Comparison of ENCODE assay signal across 8 cellular contexts in the genomic region with DNA sequence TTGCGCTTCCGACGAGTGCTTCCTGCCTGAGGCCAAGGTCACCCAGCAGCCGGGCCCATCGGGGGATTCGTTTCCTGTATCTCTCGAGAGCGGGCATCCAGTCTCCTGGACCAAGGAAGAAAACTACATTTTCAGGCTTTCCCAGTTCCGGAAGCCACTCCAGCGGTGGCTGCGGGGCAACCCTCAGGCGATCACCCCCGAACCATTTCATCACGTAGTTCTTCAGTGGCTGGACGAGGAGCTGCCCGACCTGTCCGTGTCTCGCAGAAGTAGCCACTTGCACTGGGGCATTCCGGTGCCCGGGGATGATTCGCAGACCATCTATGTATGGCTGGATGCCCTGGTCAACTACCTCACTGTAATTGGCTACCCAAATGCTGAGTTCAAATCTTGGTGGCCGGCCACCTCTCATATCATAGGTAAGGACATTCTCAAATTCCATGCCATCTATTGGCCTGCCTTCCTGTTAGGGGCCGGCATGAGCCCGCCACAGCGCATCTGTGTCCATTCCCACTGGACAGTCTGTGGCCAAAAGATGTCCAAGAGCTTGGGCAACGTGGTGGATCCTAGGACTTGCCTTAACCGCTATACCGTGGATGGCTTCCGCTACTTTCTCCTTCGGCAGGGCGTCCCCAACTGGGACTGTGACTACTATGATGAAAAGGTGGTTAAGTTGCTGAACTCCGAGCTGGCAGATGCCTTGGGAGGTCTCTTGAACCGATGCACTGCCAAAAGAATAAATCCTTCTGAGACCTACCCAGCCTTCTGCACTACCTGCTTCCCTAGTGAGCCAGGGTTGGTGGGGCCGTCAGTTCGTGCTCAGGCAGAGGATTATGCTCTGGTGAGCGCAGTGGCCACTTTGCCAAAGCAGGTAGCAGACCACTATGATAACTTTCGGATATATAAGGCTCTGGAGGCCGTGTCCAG. TPM values are rescaled to one million over a fixed set of nuclear protein-coding genes. Genes with fewer than 3 reads are reported as not detected.
DNase-seq lines count a peak whose midpoint lies in the region; ATAC-seq and TF ChIP-seq lines count a peak whose summit lies in the region.

No MANE protein-coding gene starts in this region.

- POLR2A ChIA-PET in activated naive CD8-positive, alpha-beta T cell treated with anti-CD3 and anti-CD28 coated beads, Interleukin-2, amount 10 ng/mL, durations not matched to agents 7 days and 5 days (lab: Charles Lee) = interaction anchor here (0.9 to 2.6 kb wide), 6 partner anchors 190 to 276 kb away, joined by 3 to 18 read pairs (median 4); partner anchors contain the start of genes HSPD1, HSPE1, MOB4 and SF3B1

- H3K4me1 ChIP-seq in iPS-15b (ENCODE audit: control insufficient read depth, insufficient read depth, low read length) = peaks cover 15% of the 10 kb centered on the region
- H3K4me1 ChIP-seq in skeletal muscle tissue (ENCODE audit: control insufficient read depth in 3 of 3, insufficient read depth in 3 of 3, low read length in 3 of 3) = peaks cover 29 to 38% (median 32%) of the 10 kb centered on the region in 3 donors

- no peak overlapping the region for H3K9ac ChIP-seq in iPS-15b (ENCODE audit: low read depth, low read length)
- peak overlapping the region; percentile 80 to 86 (median 83) for H3K9ac ChIP-seq in skeletal muscle tissue (ENCODE audit: low read depth in 1 of 3, low read length in 3 of 3)

- no peak for TF ChIP-seq CTCF in GM06990 (IDR thresholded peaks at IDR 0.05; ENCODE audit: insufficient read depth, low read length, poor library complexity, severe bottlenecking)

- peaks cover 2% of the 10 kb centered on the region for H3K9me3 Mint-ChIP-seq in activated naive CD8-positive, alpha-beta T cell treated with anti-CD3 and anti-CD28 coated beads, Interleukin-2, amount 10 ng/mL, durations not matched to agents 7 days and 5 days

- peak overlapping the region; percentile 93 for H3K4me3 ChIP-seq in GM06990 (replicated peaks; ENCODE audit: low read depth, low read length)
- peak overlapping the region; percentile 90 for H3K4me3 ChIP-seq in iPS-15b (ENCODE audit: low read depth, low read length)
- peak overlapping the region; percentile 82 to 99 (median 96) for H3K4me3 ChIP-seq in skeletal muscle tissue (ENCODE audit: low read length in 3 of 3)

- ATAC-seq in activated naive CD8-positive, alpha-beta T cell treated with anti-CD3 and anti-CD28 coated beads, Interleukin-2, amount 10 ng/mL, durations not matched to agents 7 days and 5 days (ENCODE audit: low read depth) = no peak

- H3K9me3 ChIP-seq in iPS-15b (ENCODE audit: control insufficient read depth, insufficient read depth, low read length) = no peaks in the 10 kb centered on the region
- H3K9me3 ChIP-seq in skeletal muscle tissue (ENCODE audit: control insufficient read depth in 3 of 3, low read length in 3 of 3) = no peaks in the 10 kb centered on the region

- peak overlapping the region; percentile 88 for H3K27ac Mint-ChIP-seq in activated naive CD8-positive, alpha-beta T cell treated with anti-CD3 and anti-CD28 coated beads, Interleukin-2, amount 10 ng/mL, durations not matched to agents 7 days and 5 days

- H3K36me3 ChIP-seq in GM06990 (ENCODE audit: control insufficient read depth, insufficient read depth, low read length) (no peaks in the 10 kb centered on the region), iPS-15b (ENCODE audit: control insufficient read depth, insufficient read depth, low read length) (peaks cover under 1% of the 10 kb centered on the region), skeletal muscle tissue (ENCODE audit: control insufficient read depth in 3 of 3, insufficient read depth in 3 of 3, low read length in 3 of 3) (no peaks in the 10 kb centered on the region)

- DNase-seq in GM06990 (ENCODE audit: extremely low read depth, insufficient read length) (no peak), Kasumi-1 (lab: John Stamatoyannopoulos, UW) (peak; percentile 37 to 40), cortex of kidney (lab: John Stamatoyannopoulos, UW) (no peak), NCI-H1048 (lab: John Stamatoyannopoulos, UW) (no peak), retina (no peak)
- no peak for DNase-seq in activated naive CD8-positive, alpha-beta T cell treated with anti-CD3 and anti-CD28 coated beads, Interleukin-2, amount 10 ng/mL, durations not matched to agents 7 days and 5 days

- H3K27me3 Mint-ChIP-seq in activated naive CD8-positive, alpha-beta T cell treated with anti-CD3 and anti-CD28 coated beads, Interleukin-2, amount 10 ng/mL, durations not matched to agents 7 days and 5 days = no peaks in the 10 kb centered on the region

- H3K27ac ChIP-seq in skeletal muscle tissue (ENCODE audit: low read depth, low read length) = no peak overlapping the region

- no peaks in the 10 kb centered on the region for H3K27me3 ChIP-seq in GM06990 (replicated peaks; ENCODE audit: control insufficient read depth, insufficient read depth, low read length)
- no peaks in the 10 kb centered on the region for H3K27me3 ChIP-seq in iPS-15b (ENCODE audit: control insufficient read depth, insufficient read depth, low read length)
- no peaks in the 10 kb centered on the region for H3K27me3 ChIP-seq in skeletal muscle tissue (ENCODE audit: control insufficient read depth in 3 of 3, insufficient read depth in 3 of 3, low read length in 3 of 3)

- peaks cover 12% of the 10 kb centered on the region for H3K36me3 Mint-ChIP-seq in activated naive CD8-positive, alpha-beta T cell treated with anti-CD3 and anti-CD28 coated beads, Interleukin-2, amount 10 ng/mL, durations not matched to agents 7 days and 5 days

- H3K4me3 Mint-ChIP-seq in activated naive CD8-positive, alpha-beta T cell treated with anti-CD3 and anti-CD28 coated beads, Interleukin-2, amount 10 ng/mL, durations not matched to agents 7 days and 5 days = peak overlapping the region; percentile 83

- peaks cover 39% of the 10 kb centered on the region for H3K4me1 Mint-ChIP-seq in activated naive CD8-positive, alpha-beta T cell treated with anti-CD3 and anti-CD28 coated beads, Interleukin-2, amount 10 ng/mL, durations not matched to agents 7 days and 5 days

RNA-seq across cellular contexts. Expression of gene MARS2, which starts 1.0 kb away (rescaled TPM):
- total RNA-seq in activated naive CD8-positive, alpha-beta T cell treated with anti-CD3 and anti-CD28 coated beads, Interleukin-2, amount 10 ng/mL, durations not matched to agents 7 days and 5 days = 10 to 100 TPM; 13.7 to 16.0 TPM
- 4.2 TPM for total RNA-seq in skeletal muscle tissue

RNA-seq across cellular contexts. Expression of gene RFTN2, which starts 30.8 kb away (rescaled TPM):
- under 1 TPM; 0.08 to 0.88 TPM for total RNA-seq in activated naive CD8-positive, alpha-beta T cell treated with anti-CD3 and anti-CD28 coated beads, Interleukin-2, amount 10 ng/mL, durations not matched to agents 7 days and 5 days
- total RNA-seq in skeletal muscle tissue = 14.1 TPM

Comparison
In these comparisons a context has a peak if more than half of its experiments do, and no peak if none do; other contexts are left out.
1. DNase-seq: peak in Kasumi-1 (2 of 2); none in GM06990 (single experiment), activated naive CD8-positive, alpha-beta T cell treated with anti-CD3 and anti-CD28 coated beads, Interleukin-2, amount 10 ng/mL, durations not matched to agents 7 days and 5 days (single experiment), cortex of kidney (single experiment), NCI-H1048 (single experiment) and retina (single experiment).
2. Peak in every context shown above with its lines, with median percentiles within 50 percentile points of each other: H3K4me3 ChIP-seq.